Comparison of ENCODE assay signal across 8 cellular contexts in genomic region chr5:140549237-140550144, GRCh38. TPM values are rescaled to one million over a fixed set of nuclear protein-coding genes. Genes with fewer than 3 reads are reported as not detected.
A peak's percentile ranks its signal among the peaks of the same experiment; 100 is the strongest.
DNase-seq lines count a peak whose midpoint lies in the region; ATAC-seq and TF ChIP-seq lines count a peak whose summit lies in the region.

No MANE protein-coding gene starts in this region.

- DNase-seq in AG04450 (ENCODE audit: low read depth, low spot score) (no peak), HL-60 (ENCODE audit: low read depth in 1 of 2, low spot score in 1 of 2) (peak; percentile 88 to 93), right cardiac atrium (peak in 1 of 3 donors; percentile 67), COLO829 (ENCODE audit: low spot score) (no peak)
- DNase-seq in stimulated activated effector memory CD8-positive, alpha-beta T cell treated with anti-CD3 and anti-CD28 coated beads, Interleukin-12 subunit alpha, Interleukin-12 subunit beta, amount 100 ng/mL, for 72 hours (ENCODE audit: low spot score in 2 of 2): no peak
- DNase-seq in stimulated activated CD4-positive, alpha-beta T cell treated with anti-CD3 and anti-CD28 coated beads, Interleukin-4, amount 100 ng/mL, for 24 hours: no peak

- H3K4me3 Mint-ChIP-seq in activated T-helper 17 cell treated with anti-CD3 and anti-CD28 coated beads, Interleukin-2, amount 50 U/mL, for 72 hours: peak overlapping the region; percentile 82
- H3K4me3 Mint-ChIP-seq in stimulated activated effector memory CD8-positive, alpha-beta T cell treated with anti-CD3 and anti-CD28 coated beads, Interleukin-12 subunit alpha, Interleukin-12 subunit beta, amount 100 ng/mL, for 72 hours: peak overlapping the region; percentile 67

- peaks cover 17% of the 10 kb centered on the region for H3K4me1 Mint-ChIP-seq in activated T-helper 17 cell treated with anti-CD3 and anti-CD28 coated beads, Interleukin-2, amount 50 U/mL, for 72 hours
- H3K4me1 Mint-ChIP-seq in stimulated activated effector memory CD8-positive, alpha-beta T cell treated with anti-CD3 and anti-CD28 coated beads, Interleukin-12 subunit alpha, Interleukin-12 subunit beta, amount 100 ng/mL, for 72 hours: peaks cover 71% of the 10 kb centered on the region

- intact Hi-C loops in right cardiac atrium (cut with DNase I): loop anchor here in 1 of 4 donors (5.0 kb wide), 1 partner anchor 88 kb away; the partner anchor contains the start of gene TMCO6

- no peaks in the 10 kb centered on the region for H3K27me3 ChIP-seq in AG04450 (ENCODE audit: control insufficient read depth, insufficient read depth, low read length)
- H3K27me3 ChIP-seq in HL-60 (ENCODE audit: insufficient read depth, poor library complexity, severe bottlenecking): no peaks in the 10 kb centered on the region
- no peaks in the 10 kb centered on the region for H3K27me3 ChIP-seq in right cardiac atrium (ENCODE audit: control insufficient read depth, insufficient read depth)

- POLR2A ChIA-PET in AG04450 (lab: Yijun Ruan, JAX): interaction anchor here (3.6 kb wide), 1 partner anchor 8 kb away, joined by 42 read pairs; the partner anchor contains the start of gene SRA1

- peaks cover 23% of the 10 kb centered on the region for H3K4me1 ChIP-seq in right cardiac atrium (ENCODE audit: control insufficient read depth, insufficient read depth, low read length)

- no peaks in the 10 kb centered on the region for H3K9me3 Mint-ChIP-seq in activated T-helper 17 cell treated with anti-CD3 and anti-CD28 coated beads, Interleukin-2, amount 50 U/mL, for 72 hours
- no peaks in the 10 kb centered on the region for H3K9me3 Mint-ChIP-seq in stimulated activated effector memory CD8-positive, alpha-beta T cell treated with anti-CD3 and anti-CD28 coated beads, Interleukin-12 subunit alpha, Interleukin-12 subunit beta, amount 100 ng/mL, for 72 hours

- H3K27me3 Mint-ChIP-seq in activated T-helper 17 cell treated with anti-CD3 and anti-CD28 coated beads, Interleukin-2, amount 50 U/mL, for 72 hours: no peaks in the 10 kb centered on the region

- peak overlapping the region; percentile 93 for H3K27ac ChIP-seq in AG04450 (ENCODE audit: low read depth, low read length)
- H3K27ac ChIP-seq in HL-60 (replicated peaks): peak overlapping the region; percentile 92; the same call in 1 of the 2 replicates
- peak overlapping the region; percentile 98 for H3K27ac ChIP-seq in right cardiac atrium (ENCODE audit: low read length)

- TF ChIP-seq CTCF in AG04450 (IDR thresholded peaks at IDR 0.05; ENCODE audit: low read depth, low read length) (no peak), HL-60 (IDR thresholded peaks at IDR 0.05; ENCODE audit: insufficient read depth, low read length) (no peak)

- H3K27ac Mint-ChIP-seq in activated T-helper 17 cell treated with anti-CD3 and anti-CD28 coated beads, Interleukin-2, amount 50 U/mL, for 72 hours: peak overlapping the region; percentile 91
- H3K27ac Mint-ChIP-seq in stimulated activated effector memory CD8-positive, alpha-beta T cell treated with anti-CD3 and anti-CD28 coated beads, Interleukin-12 subunit alpha, Interleukin-12 subunit beta, amount 100 ng/mL, for 72 hours: peak overlapping the region; percentile 90

- CTCF ChIA-PET in AG04450 (lab: Charles Lee): interaction anchor here (1.1 to 2.5 kb wide), 2 partner anchors 85 to 89 kb away, joined by 3 to 17 read pairs; no protein-coding TSS in a partner anchor

- 55% methylated on average over 3 of the region's 3 CpGs for WGBS in right cardiac atrium

- no peaks in the 10 kb centered on the region for H3K9me3 ChIP-seq in AG04450 (ENCODE audit: control insufficient read depth, insufficient read depth, low read length)
- no peaks in the 10 kb centered on the region for H3K9me3 ChIP-seq in right cardiac atrium (ENCODE audit: control insufficient read depth, low read length)

- H3K4me3 ChIP-seq in AG04450 (ENCODE audit: low read depth, low read length) (no peak overlapping the region), HL-60 (replicated peaks; ENCODE audit: insufficient read depth, low read length) (no peak overlapping the region), right cardiac atrium (ENCODE audit: low read length) (no peak overlapping the region)

- peaks cover 60% of the 10 kb centered on the region for H3K36me3 Mint-ChIP-seq in activated T-helper 17 cell treated with anti-CD3 and anti-CD28 coated beads, Interleukin-2, amount 50 U/mL, for 72 hours (ENCODE audit: low read depth)
- H3K36me3 Mint-ChIP-seq in stimulated activated effector memory CD8-positive, alpha-beta T cell treated with anti-CD3 and anti-CD28 coated beads, Interleukin-12 subunit alpha, Interleukin-12 subunit beta, amount 100 ng/mL, for 72 hours: peaks cover 89% of the 10 kb centered on the region

- no peak for ATAC-seq in activated T-helper 17 cell treated with anti-CD3 and anti-CD28 coated beads, Interleukin-2, amount 50 U/mL, for 72 hours (replicated peaks)
- ATAC-seq in right cardiac atrium: peak in 1 of 2 donors; percentile 26
- no peak for ATAC-seq in stimulated activated effector memory CD8-positive, alpha-beta T cell treated with anti-CD3 and anti-CD28 coated beads, Interleukin-12 subunit alpha, Interleukin-12 subunit beta, amount 100 ng/mL, for 72 hours
- ATAC-seq in HG02970 (IDR thresholded peaks at IDR 0.05; ENCODE audit: low FRiP score, unreplicated experiment): no peak

RNA-seq across cellular contexts. Expression of gene EIF4EBP3, which starts 2.0 kb away (rescaled TPM):
- polyA plus RNA-seq in AG04450 (2011; rRNA removed) (1.7 and 2.8 TPM in 2 replicates), right cardiac atrium (24.6 TPM)
- 0.70 and 1.7 TPM in 2 replicates for polyA minus RNA-seq in AG04450 (2011; rRNA and poly(A)+ RNA removed)
- total RNA-seq in activated T-helper 17 cell treated with anti-CD3 and anti-CD28 coated beads, Interleukin-2, amount 50 U/mL, for 72 hours: 10 to 100 TPM in 1 of 2 donors, 1 to 10 TPM in 1; 8.9 to 11.8 TPM
- total RNA-seq in right cardiac atrium: 10 to 100 TPM; 11.2 to 24.0 (median 13.2) TPM

RNA-seq across cellular contexts. Expression of gene SRA1, which starts 7.8 kb away (rescaled TPM):
- polyA plus RNA-seq in AG04450 (2011; rRNA removed) (52.3 and 52.8 TPM in 2 replicates), right cardiac atrium (31.1 TPM)
- 32.4 and 35.9 TPM in 2 replicates for polyA minus RNA-seq in AG04450 (2011; rRNA and poly(A)+ RNA removed)
- total RNA-seq in activated T-helper 17 cell treated with anti-CD3 and anti-CD28 coated beads, Interleukin-2, amount 50 U/mL, for 72 hours: 10 to 100 TPM; 32.3 to 39.1 TPM
- total RNA-seq in right cardiac atrium: 10 to 100 TPM; 25.9 to 32.7 (median 28.2) TPM

RNA-seq across cellular contexts. Expression of gene APBB3, which starts 14.9 kb away (rescaled TPM):
- polyA plus RNA-seq in AG04450 (2011; rRNA removed): 13.6 and 14.9 TPM in 2 replicates
- polyA minus RNA-seq in AG04450 (2011; rRNA and poly(A)+ RNA removed): 19.0 and 21.2 TPM in 2 replicates
- total RNA-seq in activated T-helper 17 cell treated with anti-CD3 and anti-CD28 coated beads, Interleukin-2, amount 50 U/mL, for 72 hours: 10 to 100 TPM; 20.5 to 56.6 TPM
- total RNA-seq in right cardiac atrium: 10 to 100 TPM; 13.2 to 19.2 (median 16.0) TPM
- polyA plus RNA-seq in right cardiac atrium: 16.7 TPM

RNA-seq across cellular contexts. Expression of gene SLC35A4, which starts 15.1 kb away (rescaled TPM):
- polyA plus RNA-seq in AG04450 (2011; rRNA removed) (63.4 and 86.2 TPM in 2 replicates), right cardiac atrium (44.6 TPM)
- 54.9 and 63.6 TPM in 2 replicates for polyA minus RNA-seq in AG04450 (2011; rRNA and poly(A)+ RNA removed)
- 10 to 100 TPM; 56.0 to 89.6 TPM for total RNA-seq in activated T-helper 17 cell treated with anti-CD3 and anti-CD28 coated beads, Interleukin-2, amount 50 U/mL, for 72 hours
- total RNA-seq in right cardiac atrium: 10 to 100 TPM; 58.2 to 77.3 (median 71.0) TPM

Comparison
In these comparisons a context has a peak if more than half of its experiments do, and no peak if none do; other contexts are left out.
1. DNase-seq: peak in HL-60 (2 of 2); none in AG04450 (single experiment), stimulated activated effector memory CD8-positive, alpha-beta T cell treated with anti-CD3 and anti-CD28 coated beads, Interleukin-12 subunit alpha, Interleukin-12 subunit beta, amount 100 ng/mL, for 72 hours (0 of 2), stimulated activated CD4-positive, alpha-beta T cell treated with anti-CD3 and anti-CD28 coated beads, Interleukin-4, amount 100 ng/mL, for 24 hours (single experiment) and COLO829 (single experiment).
2. Peak in every context shown above with its lines, with median percentiles within 50 percentile points of each other: H3K27ac ChIP-seq.